In genomic region chr11:68904458-68904847, GRCh38 we compare ENCODE assay signal across 8 cellular contexts. TPM values are rescaled to one million over a fixed set of nuclear protein-coding genes. Genes with fewer than 3 reads are reported as not detected.
DNase-seq lines count a peak whose midpoint lies in the region; ATAC-seq and TF ChIP-seq lines count a peak whose summit lies in the region.

No MANE protein-coding gene starts in this region.

- ATAC-seq in HG03469 (IDR thresholded peaks at IDR 0.05; ENCODE audit: unreplicated experiment): no peak

- WGBS in HUES64: 6% methylated on average over 13 of the region's 13 CpGs
- 3% methylated on average over 13 of the region's 13 CpGs for WGBS in liver
- 0 to 1% methylated on average over 13 of the region's 13 CpGs for WGBS in tibial nerve, 2 donors

- no peak for TF ChIP-seq RAD21 in liver (IDR thresholded peaks at IDR 0.05)

- H3K27ac Mint-ChIP-seq in activated CD4-positive, alpha-beta T cell treated with anti-CD3 and anti-CD28 coated beads, Interleukin-2, amount 10 ng/mL, durations not matched to agents 24 days and 14 days: peak overlapping the region; percentile 94

- H3K4me1 ChIP-seq in HUES64 (ENCODE audit: insufficient read depth, low read length) (peaks cover 9% of the 10 kb centered on the region; the same call in 1 of the 2 replicates), liver (ENCODE audit: control insufficient read depth in 4 of 4, insufficient read depth in 4 of 4, low read length in 3 of 4) (peaks cover 4 to 30% (median 24%) of the 10 kb centered on the region in 4 donors), tibial nerve (peaks cover 0 to 41% (median 17%) of the 10 kb centered on the region in 4 donors)

- H3K27ac ChIP-seq in HUES64 (ENCODE audit: low read depth, low read length) (peak overlapping the region; percentile 85; the same call in 1 of the 2 replicates), liver (ENCODE audit: low read depth in 1 of 2, low read length in 2 of 2) (peak overlapping the region; percentile 78 to 83), tibial nerve (peak overlapping the region; percentile 69 to 91 (median 86))

- in situ Hi-C loops in astrocyte of the spinal cord (cut with HindIII; ENCODE audit: low sequenced_read_pairs): no loop called here

- peak overlapping the region; percentile 99 for H3K4me3 Mint-ChIP-seq in activated CD4-positive, alpha-beta T cell treated with anti-CD3 and anti-CD28 coated beads, Interleukin-2, amount 10 ng/mL, durations not matched to agents 24 days and 14 days

- no peaks in the 10 kb centered on the region for H3K9me3 ChIP-seq in HUES64 (ENCODE audit: insufficient read depth, low read depth, low read length)
- H3K9me3 ChIP-seq in liver (ENCODE audit: control insufficient read depth in 4 of 4, low read length in 3 of 4): no peaks in the 10 kb centered on the region
- H3K9me3 ChIP-seq in tibial nerve: no peaks in the 10 kb centered on the region

- TF ChIP-seq EP300 in tibial nerve (IDR thresholded peaks at IDR 0.05): no peak

- no peak for DNase-seq in activated CD4-positive, alpha-beta T cell treated with anti-CD3 and anti-CD28 coated beads, Interleukin-2, amount 10 ng/mL, durations not matched to agents 24 days and 14 days
- DNase-seq in activated CD4-positive, alpha-beta T cell treated with anti-CD3 and anti-CD28 coated beads, Interleukin-2, amount 50 U/mL, for 48 hours: no peak
- DNase-seq in astrocyte of the spinal cord (ENCODE audit: low read depth, low spot score): no peak
- DNase-seq in tibial nerve (ENCODE audit: low spot score in 2 of 2): no peak
- no peak for DNase-seq in middle frontal gyrus (ENCODE audit: extremely low spot score, low spot score)

- intact Hi-C loops in activated CD4-positive, alpha-beta T cell treated with anti-CD3 and anti-CD28 coated beads, Interleukin-2, amount 10 ng/mL, durations not matched to agents 24 days and 14 days (cut with micrococcal nuclease): loop anchor here (5.0 kb wide), 1 partner anchor 143 kb away; the partner anchor contains the start of gene TPCN2

- H3K4me1 Mint-ChIP-seq in activated CD4-positive, alpha-beta T cell treated with anti-CD3 and anti-CD28 coated beads, Interleukin-2, amount 10 ng/mL, durations not matched to agents 24 days and 14 days: peaks cover 26% of the 10 kb centered on the region

- peaks cover 28% of the 10 kb centered on the region for H3K36me3 Mint-ChIP-seq in activated CD4-positive, alpha-beta T cell treated with anti-CD3 and anti-CD28 coated beads, Interleukin-2, amount 10 ng/mL, durations not matched to agents 24 days and 14 days (ENCODE audit: low read depth)

- no peaks in the 10 kb centered on the region for H3K27me3 ChIP-seq in HUES64 (ENCODE audit: insufficient read depth, low read length)
- no peaks in the 10 kb centered on the region for H3K27me3 ChIP-seq in liver (ENCODE audit: control insufficient read depth in 4 of 4, insufficient read depth in 4 of 4, low read length in 3 of 4)
- no peaks in the 10 kb centered on the region for H3K27me3 ChIP-seq in tibial nerve

- peak overlapping the region; percentile 99 for H3K4me3 ChIP-seq in HUES64 (ENCODE audit: low read length)
- H3K4me3 ChIP-seq in astrocyte of the spinal cord (ENCODE audit: low read depth, low read length): peak overlapping the region; percentile 96
- H3K4me3 ChIP-seq in liver (ENCODE audit: low read depth in 1 of 3, low read length in 3 of 3): peak overlapping the region; percentile 80 to 94 (median 93)
- peak overlapping the region; percentile 71 to 75 (median 72) for H3K4me3 ChIP-seq in tibial nerve

- TF ChIP-seq CTCF in astrocyte of the spinal cord (IDR thresholded peaks at IDR 0.05; ENCODE audit: low read depth, low read length): no peak
- no peak for TF ChIP-seq CTCF in liver (IDR thresholded peaks at IDR 0.05; ENCODE audit: low read depth, low read length, missing input control)
- no peak for TF ChIP-seq CTCF in tibial nerve (IDR thresholded peaks at IDR 0.05)

- no peaks in the 10 kb centered on the region for H3K27me3 Mint-ChIP-seq in activated CD4-positive, alpha-beta T cell treated with anti-CD3 and anti-CD28 coated beads, Interleukin-2, amount 10 ng/mL, durations not matched to agents 24 days and 14 days

- no peak for TF ChIP-seq POLR2A in tibial nerve (IDR thresholded peaks at IDR 0.05)

- no peaks in the 10 kb centered on the region for H3K9me3 Mint-ChIP-seq in activated CD4-positive, alpha-beta T cell treated with anti-CD3 and anti-CD28 coated beads, Interleukin-2, amount 10 ng/mL, durations not matched to agents 24 days and 14 days

- H3K9ac ChIP-seq in HUES64 (ENCODE audit: low read depth, low read length) (peak overlapping the region; percentile 96), liver (ENCODE audit: low read depth in 1 of 2, low read length in 2 of 2) (peak overlapping the region; percentile 10 to 96)

- peaks cover 28% of the 10 kb centered on the region for H3K36me3 ChIP-seq in HUES64 (ENCODE audit: insufficient read depth, low read length)
- peaks cover 0 to 21% (median 13%) of the 10 kb centered on the region in 4 donors for H3K36me3 ChIP-seq in liver (ENCODE audit: control insufficient read depth in 4 of 4, insufficient read depth in 3 of 4, low read depth in 1 of 4, low read length in 3 of 4)
- peaks cover 0 to 51% (median 0%) of the 10 kb centered on the region in 3 donors for H3K36me3 ChIP-seq in tibial nerve

TF ChIP-seq in liver, 16 proteins besides CTCF, POLR2A, EP300 and RAD21 (continues in another document):
- TF ChIP-seq RXRA (IDR thresholded peaks at IDR 0.05): no peak
- no peak for TF ChIP-seq GABPA (IDR thresholded peaks at IDR 0.05 in 1 of 2, conservative IDR thresholded peaks at IDR 0.05 in 1 of 2)
- no peak for TF ChIP-seq FOXA1 (IDR thresholded peaks at IDR 0.05)
- TF ChIP-seq FOXA2 (IDR thresholded peaks at IDR 0.05): no peak
- TF ChIP-seq HNF4G (IDR thresholded peaks at IDR 0.05): no peak
- TF ChIP-seq SP1 (IDR thresholded peaks at IDR 0.05): no peak
- TF ChIP-seq EGR1 (IDR thresholded peaks at IDR 0.05; ENCODE audit: low read depth in 2 of 2): no peak
- TF ChIP-seq JUND (IDR thresholded peaks at IDR 0.05): no peak
- TF ChIP-seq ATF3 (IDR thresholded peaks at IDR 0.05): no peak
- no peak for TF ChIP-seq NR2F2 (IDR thresholded peaks at IDR 0.05)
- no peak for TF ChIP-seq ZBTB33 (IDR thresholded peaks at IDR 0.05)
- no peak for TF ChIP-seq TAF1 (conservative IDR thresholded peaks at IDR 0.05)
- no peak for TF ChIP-seq HNF4A (conservative IDR thresholded peaks at IDR 0.05)
- no peak for TF ChIP-seq YY1 (IDR thresholded peaks at IDR 0.05)
- no peak for TF ChIP-seq REST (IDR thresholded peaks at IDR 0.05)

RNA-seq across cellular contexts. Expression of gene IGHMBP2, which starts 0.8 kb away (rescaled TPM):
- total RNA-seq in activated CD4-positive, alpha-beta T cell treated with anti-CD3 and anti-CD28 coated beads, Interleukin-2, amount 10 ng/mL, durations not matched to agents 24 days and 14 days: 39.2 and 39.8 TPM in 2 replicates
- polyA plus RNA-seq in HUES64 (2013, experiment 1 of 2): 9.1 TPM
- polyA plus RNA-seq in HUES64 (2013, experiment 2 of 2): 9.3 TPM
- 10 to 100 TPM in 1 of 2 donors, 1 to 10 TPM in 1; 6.1 to 14.0 TPM for total RNA-seq in liver
- 1 to 10 TPM; 5.7 to 7.8 TPM for polyA plus RNA-seq in liver
- 10 to 100 TPM; 12.9 to 29.4 (median 22.3) TPM for total RNA-seq in tibial nerve

RNA-seq across cellular contexts. Expression of gene MRPL21, which starts 0.8 kb away (rescaled TPM):
- 120 and 128 TPM in 2 replicates for total RNA-seq in activated CD4-positive, alpha-beta T cell treated with anti-CD3 and anti-CD28 coated beads, Interleukin-2, amount 10 ng/mL, durations not matched to agents 24 days and 14 days
- 80.1 TPM for polyA plus RNA-seq in HUES64 (2013, experiment 1 of 2)
- 71.4 TPM for polyA plus RNA-seq in HUES64 (2013, experiment 2 of 2)
- total RNA-seq in liver: 10 to 100 TPM; 22.3 to 22.8 TPM
- 10 to 100 TPM; 48.1 to 76.8 TPM for polyA plus RNA-seq in liver
- 10 to 100 TPM; 35.9 to 78.0 (median 49.8) TPM for total RNA-seq in tibial nerve
